Comparison of ENCODE assay signal across 30 cellular contexts in genomic region chr11:115769891-115770290, GRCh38.
"Had no signal": no experiment of that assay in that cellular context is flagged by ENCODE, and none has a peak within 500 bp of the region (broad histone marks: within the 10 kb centered on the region; RNA-seq: fewer than 3 reads in every experiment).

No MANE protein-coding gene starts in this region.

- H3K27ac ChIP-seq: body of pancreas, coronary artery, esophagus muscularis mucosa, foreskin keratinocyte, gastrocnemius medialis, heart left ventricle had no signal

- DNase-seq: activated CD4-positive, alpha-beta memory T cell treated with anti-CD3 and anti-CD28 coated beads, Interleukin-2, amount 10 ng/mL, durations not matched to agents 7 days and 5 days; activated CD4-positive, alpha-beta T cell treated with anti-CD3 and anti-CD28 coated beads for 1 hour; activated CD4-positive, alpha-beta T cell treated with anti-CD3 and anti-CD28 coated beads for 4 hours; activated CD4-positive, alpha-beta T cell treated with anti-CD3 and anti-CD28 coated beads, Interleukin-2, amount 10 ng/mL, durations not matched to agents 7 days and 5 days; activated CD4-positive, alpha-beta T cell treated with anti-CD3 and anti-CD28 coated beads, Interleukin-2, amount 50 U/mL, for 4 hours; activated CD4-positive, CD25-positive, alpha-beta regulatory T cell; activated CD8-positive, alpha-beta memory T cell treated with anti-CD3 and anti-CD28 coated beads, Interleukin-2, amount 50 U/mL, for 48 hours; activated effector memory CD4-positive, alpha-beta T cell treated with Interleukin-2 at 50 U/mL for 16 hours; activated gamma-delta T cell treated with Interleukin-2 at 50 U/mL for 16 hours; activated naive CD4-positive, alpha-beta T cell treated with anti-CD3 and anti-CD28 coated beads, Interleukin-2, amount 50 U/mL, for 16 hours; activated naive CD4-positive, alpha-beta T cell treated with Interleukin-2 at 50 U/mL for 16 hours; activated T-cell treated with anti-CD3 and anti-CD28 coated beads for 4 hours; activated T-cell treated with anti-CD3 and anti-CD28 coated beads, Interleukin-2, amount 50 U/mL, for 24 hours; amygdala; aorta; body of pancreas; effector memory CD4-positive, alpha-beta T cell; endodermal cell; erythroblast; foreskin keratinocyte; gastrocnemius medialis; glutamatergic neuron; heart left ventricle; hypothalamus; T-helper 17 cell; T1000 had no signal

- H3K36me3 ChIP-seq: esophagus muscularis mucosa, gastrocnemius medialis, heart left ventricle had no signal

- H3K9me3 ChIP-seq: body of pancreas, esophagus muscularis mucosa, gastrocnemius medialis, heart left ventricle had no signal

- H3K4me1 ChIP-seq: body of pancreas, esophagus muscularis mucosa had no signal

- H3K27me3 ChIP-seq: body of pancreas, dorsolateral prefrontal cortex, esophagus muscularis mucosa, foreskin keratinocyte, gastrocnemius medialis, heart left ventricle had no signal

- H3K4me3 ChIP-seq: body of pancreas, coronary artery, dorsolateral prefrontal cortex, esophagus muscularis mucosa, gastrocnemius medialis, heart left ventricle had no signal

- ATAC-seq: activated T-helper 17 cell treated with anti-CD3 and anti-CD28 coated beads, Interleukin-2, amount 50 U/mL, for 72 hours; body of pancreas; foreskin keratinocyte; gastrocnemius medialis; heart left ventricle; T-helper 17 cell had no signal
